Comparison of ENCODE assay signal across 11 cellular contexts in genomic region chr21:37631319-37632117, GRCh38.
DNase-seq lines count a peak whose midpoint lies in the region; ATAC-seq lines count a peak whose summit lies in the region.
"Had no signal": no experiment of that assay in that cellular context is flagged by ENCODE, and none has a peak within 500 bp of the region (broad histone marks: within the 10 kb centered on the region; RNA-seq: fewer than 3 reads in every experiment).

No MANE protein-coding gene starts in this region.

- H3K4me3 ChIP-seq in naive thymus-derived CD4-positive, alpha-beta T cell (ENCODE audit: low read length), result no peak overlapping the region

- no peak overlapping the region for H3K27ac ChIP-seq in naive thymus-derived CD4-positive, alpha-beta T cell (ENCODE audit: low read depth, low read length)
- H3K27ac ChIP-seq: HL-60 had no signal

- H3K27me3 Mint-ChIP-seq in naive thymus-derived CD4-positive, alpha-beta T cell, result peaks cover 21 to 49% (median 36%) of the 10 kb centered on the region in 5 donors

- no peaks in the 10 kb centered on the region for H3K36me3 ChIP-seq in naive thymus-derived CD4-positive, alpha-beta T cell (ENCODE audit: control insufficient read depth in 2 of 3, insufficient read depth in 3 of 3, low read length in 3 of 3)

- H3K9me3 ChIP-seq in naive thymus-derived CD4-positive, alpha-beta T cell (ENCODE audit: control insufficient read depth in 2 of 3, low read length in 3 of 3), result no peaks in the 10 kb centered on the region

- intact Hi-C loops in naive thymus-derived CD4-positive, alpha-beta T cell (cut with micrococcal nuclease), result no loop called here

- no peak overlapping the region for H3K4me3 Mint-ChIP-seq in naive thymus-derived CD4-positive, alpha-beta T cell

- peak; percentile 88 for ATAC-seq in GM21447 (IDR thresholded peaks at IDR 0.05; ENCODE audit: unreplicated experiment)
- ATAC-seq in naive thymus-derived CD4-positive, alpha-beta T cell, result no peak

- POLR2A ChIA-PET in naive thymus-derived CD4-positive, alpha-beta T cell (lab: Charles Lee), result no interaction called here

- no peak overlapping the region for H3K27ac Mint-ChIP-seq in naive thymus-derived CD4-positive, alpha-beta T cell

- H3K27me3 ChIP-seq in naive thymus-derived CD4-positive, alpha-beta T cell (ENCODE audit: control insufficient read depth in 2 of 2, insufficient read depth in 2 of 2, low read length in 2 of 2), result peaks cover 0 to 5% of the 10 kb centered on the region in 2 donors

- no peaks in the 10 kb centered on the region for H3K4me1 ChIP-seq in naive thymus-derived CD4-positive, alpha-beta T cell (ENCODE audit: control insufficient read depth in 2 of 2, insufficient read depth in 2 of 2, low read length in 2 of 2)
- H3K4me1 ChIP-seq: Caco-2 had no signal

- CTCF ChIA-PET in naive thymus-derived CD4-positive, alpha-beta T cell (lab: Charles Lee), result no interaction called here

- peak; percentile 75 for DNase-seq in Daoy (ENCODE audit: low read depth)
- peak; percentile 12 for DNase-seq in NCI-H69 (lab: John Stamatoyannopoulos, UW)
- DNase-seq in iPS-NIHi7 (ENCODE audit: extremely low spot score), result peak; percentile 35
- DNase-seq in stimulated activated CD8-positive, alpha-beta memory T cell treated with anti-CD3 and anti-CD28 coated beads, Interleukin-4, amount 100 ng/mL, for 48 hours, result no peak
- no peak for DNase-seq in naive thymus-derived CD4-positive, alpha-beta T cell
- DNase-seq in hippocampal formation (lab: John Stamatoyannopoulos, UW), result no peak
- DNase-seq in central memory CD4-positive, alpha-beta T cell, result no peak
- DNase-seq: activated T-cell treated with anti-CD3 and anti-CD28 coated beads for 4 hours, Caco-2 had no signal

- H3K4me1 Mint-ChIP-seq in naive thymus-derived CD4-positive, alpha-beta T cell, result no peaks in the 10 kb centered on the region

- H3K9me3 Mint-ChIP-seq in naive thymus-derived CD4-positive, alpha-beta T cell, result peaks cover 0 to 10% (median 0%) of the 10 kb centered on the region in 11 donors

- no peaks in the 10 kb centered on the region for H3K36me3 Mint-ChIP-seq in naive thymus-derived CD4-positive, alpha-beta T cell

Comparison
In these comparisons a context has a peak if more than half of its experiments do, and no peak if none do; other contexts are left out.
1. DNase-seq: peak in Daoy (single experiment), NCI-H69 (single experiment) and iPS-NIHi7 (single experiment); none in stimulated activated CD8-positive, alpha-beta memory T cell treated with anti-CD3 and anti-CD28 coated beads, Interleukin-4, amount 100 ng/mL, for 48 hours (single experiment), naive thymus-derived CD4-positive, alpha-beta T cell (0 of 9), hippocampal formation (0 of 2) and central memory CD4-positive, alpha-beta T cell (single experiment).